In genomic region chr6:77650098-77650663, GRCh38 we compare ENCODE assay signal across 1 cellular context.
TF ChIP-seq lines count a peak whose summit lies in the region.

No MANE protein-coding gene starts in this region.

TF ChIP-seq in SK-N-SH, 30 proteins besides CTCF, POLR2A, EP300 and RAD21 (continued from another document):
- TF ChIP-seq, protein P1, sequence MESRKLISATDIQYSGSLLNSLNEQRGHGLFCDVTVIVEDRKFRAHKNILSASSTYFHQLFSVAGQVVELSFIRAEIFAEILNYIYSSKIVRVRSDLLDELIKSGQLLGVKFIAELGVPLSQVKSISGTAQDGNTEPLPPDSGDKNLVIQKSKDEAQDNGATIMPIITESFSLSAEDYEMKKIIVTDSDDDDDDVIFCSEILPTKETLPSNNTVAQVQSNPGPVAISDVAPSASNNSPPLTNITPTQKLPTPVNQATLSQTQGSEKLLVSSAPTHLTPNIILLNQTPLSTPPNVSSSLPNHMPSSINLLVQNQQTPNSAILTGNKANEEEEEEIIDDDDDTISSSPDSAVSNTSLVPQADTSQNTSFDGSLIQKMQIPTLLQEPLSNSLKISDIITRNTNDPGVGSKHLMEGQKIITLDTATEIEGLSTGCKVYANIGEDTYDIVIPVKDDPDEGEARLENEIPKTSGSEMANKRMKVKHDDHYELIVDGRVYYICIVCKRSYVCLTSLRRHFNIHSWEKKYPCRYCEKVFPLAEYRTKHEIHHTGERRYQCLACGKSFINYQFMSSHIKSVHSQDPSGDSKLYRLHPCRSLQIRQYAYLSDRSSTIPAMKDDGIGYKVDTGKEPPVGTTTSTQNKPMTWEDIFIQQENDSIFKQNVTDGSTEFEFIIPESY (IDR thresholded peaks at IDR 0.05; ENCODE audit: borderline replicate concordance, low read depth) = no peak
- TF ChIP-seq JUND (IDR thresholded peaks at IDR 0.05) (no peak), MEF2A (IDR thresholded peaks at IDR 0.05; ENCODE audit: borderline replicate concordance, low read depth) (no peak), CHD2 (IDR thresholded peaks at IDR 0.05; ENCODE audit: low read length, partially characterized antibody) (no peak), TCF12 (IDR thresholded peaks at IDR 0.05) (no peak), SIN3A (IDR thresholded peaks at IDR 0.05; ENCODE audit: borderline replicate concordance, low read depth, low read length) (no peak), POLR2AphosphoS5 (IDR thresholded peaks at IDR 0.05; ENCODE audit: low read depth, low read length) (no peak), FOXJ3 (CRISPR knock-in tag; IDR thresholded peaks at IDR 0.05) (no peak), TEAD4 (IDR thresholded peaks at IDR 0.05; ENCODE audit: borderline replicate concordance, insufficient read depth) (no peak)
- TF ChIP-seq, protein P2, sequence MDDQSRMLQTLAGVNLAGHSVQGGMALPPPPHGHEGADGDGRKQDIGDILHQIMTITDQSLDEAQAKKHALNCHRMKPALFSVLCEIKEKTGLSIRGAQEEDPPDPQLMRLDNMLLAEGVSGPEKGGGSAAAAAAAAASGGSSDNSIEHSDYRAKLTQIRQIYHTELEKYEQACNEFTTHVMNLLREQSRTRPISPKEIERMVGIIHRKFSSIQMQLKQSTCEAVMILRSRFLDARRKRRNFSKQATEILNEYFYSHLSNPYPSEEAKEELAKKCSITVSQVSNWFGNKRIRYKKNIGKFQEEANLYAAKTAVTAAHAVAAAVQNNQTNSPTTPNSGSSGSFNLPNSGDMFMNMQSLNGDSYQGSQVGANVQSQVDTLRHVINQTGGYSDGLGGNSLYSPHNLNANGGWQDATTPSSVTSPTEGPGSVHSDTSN (IDR thresholded peaks at IDR 0.05) = no peak
